Comparison of ENCODE assay signal across 8 cellular contexts in genomic region chr19:57583521-57584416, GRCh38. TPM values are rescaled to one million over a fixed set of nuclear protein-coding genes. Genes with fewer than 3 reads are reported as not detected.
DNase-seq lines count a peak whose midpoint lies in the region; ATAC-seq and TF ChIP-seq lines count a peak whose summit lies in the region.

ZIK1 (plus strand) TSS chr19:57584145; CDS start chr19:57584357, 212 bp downstream.

- H3K4me1 ChIP-seq in HAP-1: no peaks in the 10 kb centered on the region; the same call in 1 of the 2 replicates

- no peaks in the 10 kb centered on the region for H3K27me3 ChIP-seq in dorsolateral prefrontal cortex
- H3K27me3 ChIP-seq in HAP-1 (ENCODE audit: low read depth): no peaks in the 10 kb centered on the region

- peak; percentile 46 for DNase-seq in DMS153 treated with DMSO at 0.1 percent for 48 hours (lab: John Stamatoyannopoulos, UW; ENCODE audit: unreplicated experiment)
- peak; percentile 89 for DNase-seq in NCI-H1694 (lab: John Stamatoyannopoulos, UW)
- peak; percentile 84 to 87 for DNase-seq in activated CD4-positive, alpha-beta T cell treated with anti-CD3 and anti-CD28 coated beads, Interleukin-2, amount 50 U/mL, for 4 hours
- DNase-seq in dorsolateral prefrontal cortex: peak; percentile 90 to 98 (median 96)
- peak; percentile 67 for DNase-seq in left lobe of liver (ENCODE audit: low spot score)
- DNase-seq in stimulated activated CD4-positive, alpha-beta T cell treated with anti-CD3 and anti-CD28 coated beads, Interleukin-1b, Interleukin-23, amount 100 ng/mL, for 24 hours (ENCODE audit: low read depth in 4 of 4, low spot score in 1 of 4): peak; percentile 59 to 77 (median 72)
- no peak for DNase-seq in HAP-1 (ENCODE audit: low spot score in 2 of 2)

- peak within 1 kb of the TSS in 48 of 59 donors; percentile 21 to 93 (median 75) for H3K27ac ChIP-seq in dorsolateral prefrontal cortex

- no peaks in the 10 kb centered on the region for H3K36me3 ChIP-seq in HAP-1 (replicated peaks)

- peak; percentile 67 for ATAC-seq in GM21825 (IDR thresholded peaks at IDR 0.05; ENCODE audit: unreplicated experiment)
- peak; percentile 73 for ATAC-seq in left lobe of liver

- intact Hi-C loops in dorsolateral prefrontal cortex (cut with DNase I): loop anchor here in 1 of 2 donors (5.0 kb wide), 2 partner anchors 49 to 99 kb away; partner anchors contain the start of genes ZNF211 and ZNF551

- no peaks in the 10 kb centered on the region for H3K9me3 ChIP-seq in HAP-1

- in situ Hi-C loops in HAP-1 (cut with MboI; ENCODE audit: low sequenced_read_pairs): no loop called here

- peak in 53 of 56 donors; percentile 3 to 65 (median 45) for TF ChIP-seq CTCF in dorsolateral prefrontal cortex (IDR thresholded peaks at IDR 0.05 in 54 of 56, conservative IDR thresholded peaks at IDR 0.05 in 2 of 56; ENCODE audit: low read depth in 1 of 56, partially characterized antibody in 56 of 56)

- H3K4me3 ChIP-seq in dorsolateral prefrontal cortex: peak within 1 kb of the TSS; percentile 59 to 94 (median 82)
- no peak within 1 kb of the TSS for H3K4me3 ChIP-seq in HAP-1

RNA-seq across cellular contexts. Expression of gene ZIK1, which starts in this region (rescaled TPM):
- 1 to 10 TPM; 3.1 to 9.5 (median 6.6) TPM for total RNA-seq in dorsolateral prefrontal cortex
- 0.18 TPM for total RNA-seq in left lobe of liver

Comparison
In these comparisons a context has a peak if more than half of its experiments do, and no peak if none do; other contexts are left out.
1. Peak in DNase-seq and ATAC-seq in left lobe of liver; RNA of the gene not detected or under 1 TPM.
2. DNase-seq: peak in DMS153 treated with DMSO at 0.1 percent for 48 hours (single experiment), NCI-H1694 (single experiment), activated CD4-positive, alpha-beta T cell treated with anti-CD3 and anti-CD28 coated beads, Interleukin-2, amount 50 U/mL, for 4 hours (2 of 2), dorsolateral prefrontal cortex (10 of 10) and stimulated activated CD4-positive, alpha-beta T cell treated with anti-CD3 and anti-CD28 coated beads, Interleukin-1b, Interleukin-23, amount 100 ng/mL, for 24 hours (4 of 4); none in HAP-1 (0 of 2).